In the genomic region with DNA sequence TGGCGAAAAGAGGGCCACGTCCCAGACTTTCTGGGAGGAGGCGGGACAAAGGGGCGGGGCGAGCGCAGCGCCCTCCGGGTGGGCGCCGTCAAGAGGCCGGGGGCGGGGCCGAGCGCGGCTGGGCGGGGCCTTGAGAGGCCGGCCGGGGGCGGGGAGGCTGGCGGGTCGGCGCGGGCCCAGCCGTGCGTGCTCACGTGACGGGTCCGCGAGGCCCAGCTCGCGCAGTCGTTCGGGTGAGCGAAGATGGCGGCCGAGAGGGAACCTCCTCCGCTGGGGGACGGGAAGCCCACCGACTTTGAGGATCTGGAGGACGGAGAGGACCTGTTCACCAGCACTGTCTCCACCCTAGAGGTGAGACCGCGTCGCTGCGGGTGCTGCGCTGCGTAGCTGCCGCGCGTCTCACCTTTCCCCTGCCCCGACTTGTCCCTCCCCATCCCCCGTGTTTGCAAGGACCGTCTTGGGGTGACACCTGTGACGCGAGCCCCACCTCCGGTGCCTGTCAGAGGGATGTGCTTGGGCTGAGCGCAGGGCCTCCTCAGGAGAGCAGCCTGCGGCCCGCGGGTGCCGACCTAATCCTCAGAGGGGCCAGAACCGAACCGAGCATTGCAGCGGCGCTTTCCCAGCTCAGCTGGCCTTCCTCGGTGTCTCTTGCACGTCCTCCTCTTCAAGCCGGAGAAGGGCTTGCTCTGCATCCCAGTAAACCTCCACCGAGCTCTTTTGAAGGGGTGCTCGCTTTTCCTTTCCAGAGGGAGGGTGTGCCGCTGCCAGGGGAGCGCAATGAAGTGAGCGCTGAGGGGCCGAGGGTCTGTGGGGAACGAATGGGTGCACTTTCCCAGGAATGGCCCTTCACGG, we compare ENCODE assay signal across 1 cellular context.
TF ChIP-seq lines count a peak whose summit lies in the region.

SNX2 (plus strand) TSS at position 220 of the 852 bp plus-strand sequence; CDS start at position 244, 24 bp downstream.

TF ChIP-seq in HepG2, 621 proteins besides CTCF, POLR2A, EP300 and RAD21 (continued from another document and continues in another):
- TF ChIP-seq ARID5B (CRISPR knock-in tag; IDR thresholded peaks at IDR 0.05) = peak; percentile 53
- TF ChIP-seq ZIK1 (CRISPR knock-in tag; IDR thresholded peaks at IDR 0.05; ENCODE audit: borderline replicate concordance, low read depth) = peak; percentile 86
- no peak for TF ChIP-seq WIZ (CRISPR knock-in tag; IDR thresholded peaks at IDR 0.05)
- peak; percentile 74 for TF ChIP-seq ZFP91 (CRISPR knock-in tag; IDR thresholded peaks at IDR 0.05; ENCODE audit: borderline replicate concordance)
- 0 out of 2 replicates have a peak, but pooled peaks have one; percentile 4 for TF ChIP-seq IRF2 (CRISPR knock-in tag; IDR thresholded peaks at IDR 0.05)
- TF ChIP-seq, protein P1, sequence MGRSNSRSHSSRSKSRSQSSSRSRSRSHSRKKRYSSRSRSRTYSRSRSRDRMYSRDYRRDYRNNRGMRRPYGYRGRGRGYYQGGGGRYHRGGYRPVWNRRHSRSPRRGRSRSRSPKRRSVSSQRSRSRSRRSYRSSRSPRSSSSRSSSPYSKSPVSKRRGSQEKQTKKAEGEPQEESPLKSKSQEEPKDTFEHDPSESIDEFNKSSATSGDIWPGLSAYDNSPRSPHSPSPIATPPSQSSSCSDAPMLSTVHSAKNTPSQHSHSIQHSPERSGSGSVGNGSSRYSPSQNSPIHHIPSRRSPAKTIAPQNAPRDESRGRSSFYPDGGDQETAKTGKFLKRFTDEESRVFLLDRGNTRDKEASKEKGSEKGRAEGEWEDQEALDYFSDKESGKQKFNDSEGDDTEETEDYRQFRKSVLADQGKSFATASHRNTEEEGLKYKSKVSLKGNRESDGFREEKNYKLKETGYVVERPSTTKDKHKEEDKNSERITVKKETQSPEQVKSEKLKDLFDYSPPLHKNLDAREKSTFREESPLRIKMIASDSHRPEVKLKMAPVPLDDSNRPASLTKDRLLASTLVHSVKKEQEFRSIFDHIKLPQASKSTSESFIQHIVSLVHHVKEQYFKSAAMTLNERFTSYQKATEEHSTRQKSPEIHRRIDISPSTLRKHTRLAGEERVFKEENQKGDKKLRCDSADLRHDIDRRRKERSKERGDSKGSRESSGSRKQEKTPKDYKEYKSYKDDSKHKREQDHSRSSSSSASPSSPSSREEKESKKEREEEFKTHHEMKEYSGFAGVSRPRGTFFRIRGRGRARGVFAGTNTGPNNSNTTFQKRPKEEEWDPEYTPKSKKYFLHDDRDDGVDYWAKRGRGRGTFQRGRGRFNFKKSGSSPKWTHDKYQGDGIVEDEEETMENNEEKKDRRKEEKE (IDR thresholded peaks at IDR 0.05) = no peak
- TF ChIP-seq ZMYM4 (CRISPR knock-in tag; IDR thresholded peaks at IDR 0.05) = peak; percentile 71
- TF ChIP-seq, protein P2, sequence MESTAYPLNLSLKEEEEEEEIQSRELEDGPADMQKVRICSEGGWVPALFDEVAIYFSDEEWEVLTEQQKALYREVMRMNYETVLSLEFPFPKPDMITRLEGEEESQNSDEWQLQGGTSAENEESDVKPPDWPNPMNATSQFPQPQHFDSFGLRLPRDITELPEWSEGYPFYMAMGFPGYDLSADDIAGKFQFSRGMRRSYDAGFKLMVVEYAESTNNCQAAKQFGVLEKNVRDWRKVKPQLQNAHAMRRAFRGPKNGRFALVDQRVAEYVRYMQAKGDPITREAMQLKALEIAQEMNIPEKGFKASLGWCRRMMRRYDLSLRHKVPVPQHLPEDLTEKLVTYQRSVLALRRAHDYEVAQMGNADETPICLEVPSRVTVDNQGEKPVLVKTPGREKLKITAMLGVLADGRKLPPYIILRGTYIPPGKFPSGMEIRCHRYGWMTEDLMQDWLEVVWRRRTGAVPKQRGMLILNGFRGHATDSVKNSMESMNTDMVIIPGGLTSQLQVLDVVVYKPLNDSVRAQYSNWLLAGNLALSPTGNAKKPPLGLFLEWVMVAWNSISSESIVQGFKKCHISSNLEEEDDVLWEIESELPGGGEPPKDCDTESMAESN (CRISPR knock-in tag; conservative IDR thresholded peaks at IDR 0.05) = peak; percentile 63; the same call in 1 of the 2 replicates
- TF ChIP-seq, protein P3, sequence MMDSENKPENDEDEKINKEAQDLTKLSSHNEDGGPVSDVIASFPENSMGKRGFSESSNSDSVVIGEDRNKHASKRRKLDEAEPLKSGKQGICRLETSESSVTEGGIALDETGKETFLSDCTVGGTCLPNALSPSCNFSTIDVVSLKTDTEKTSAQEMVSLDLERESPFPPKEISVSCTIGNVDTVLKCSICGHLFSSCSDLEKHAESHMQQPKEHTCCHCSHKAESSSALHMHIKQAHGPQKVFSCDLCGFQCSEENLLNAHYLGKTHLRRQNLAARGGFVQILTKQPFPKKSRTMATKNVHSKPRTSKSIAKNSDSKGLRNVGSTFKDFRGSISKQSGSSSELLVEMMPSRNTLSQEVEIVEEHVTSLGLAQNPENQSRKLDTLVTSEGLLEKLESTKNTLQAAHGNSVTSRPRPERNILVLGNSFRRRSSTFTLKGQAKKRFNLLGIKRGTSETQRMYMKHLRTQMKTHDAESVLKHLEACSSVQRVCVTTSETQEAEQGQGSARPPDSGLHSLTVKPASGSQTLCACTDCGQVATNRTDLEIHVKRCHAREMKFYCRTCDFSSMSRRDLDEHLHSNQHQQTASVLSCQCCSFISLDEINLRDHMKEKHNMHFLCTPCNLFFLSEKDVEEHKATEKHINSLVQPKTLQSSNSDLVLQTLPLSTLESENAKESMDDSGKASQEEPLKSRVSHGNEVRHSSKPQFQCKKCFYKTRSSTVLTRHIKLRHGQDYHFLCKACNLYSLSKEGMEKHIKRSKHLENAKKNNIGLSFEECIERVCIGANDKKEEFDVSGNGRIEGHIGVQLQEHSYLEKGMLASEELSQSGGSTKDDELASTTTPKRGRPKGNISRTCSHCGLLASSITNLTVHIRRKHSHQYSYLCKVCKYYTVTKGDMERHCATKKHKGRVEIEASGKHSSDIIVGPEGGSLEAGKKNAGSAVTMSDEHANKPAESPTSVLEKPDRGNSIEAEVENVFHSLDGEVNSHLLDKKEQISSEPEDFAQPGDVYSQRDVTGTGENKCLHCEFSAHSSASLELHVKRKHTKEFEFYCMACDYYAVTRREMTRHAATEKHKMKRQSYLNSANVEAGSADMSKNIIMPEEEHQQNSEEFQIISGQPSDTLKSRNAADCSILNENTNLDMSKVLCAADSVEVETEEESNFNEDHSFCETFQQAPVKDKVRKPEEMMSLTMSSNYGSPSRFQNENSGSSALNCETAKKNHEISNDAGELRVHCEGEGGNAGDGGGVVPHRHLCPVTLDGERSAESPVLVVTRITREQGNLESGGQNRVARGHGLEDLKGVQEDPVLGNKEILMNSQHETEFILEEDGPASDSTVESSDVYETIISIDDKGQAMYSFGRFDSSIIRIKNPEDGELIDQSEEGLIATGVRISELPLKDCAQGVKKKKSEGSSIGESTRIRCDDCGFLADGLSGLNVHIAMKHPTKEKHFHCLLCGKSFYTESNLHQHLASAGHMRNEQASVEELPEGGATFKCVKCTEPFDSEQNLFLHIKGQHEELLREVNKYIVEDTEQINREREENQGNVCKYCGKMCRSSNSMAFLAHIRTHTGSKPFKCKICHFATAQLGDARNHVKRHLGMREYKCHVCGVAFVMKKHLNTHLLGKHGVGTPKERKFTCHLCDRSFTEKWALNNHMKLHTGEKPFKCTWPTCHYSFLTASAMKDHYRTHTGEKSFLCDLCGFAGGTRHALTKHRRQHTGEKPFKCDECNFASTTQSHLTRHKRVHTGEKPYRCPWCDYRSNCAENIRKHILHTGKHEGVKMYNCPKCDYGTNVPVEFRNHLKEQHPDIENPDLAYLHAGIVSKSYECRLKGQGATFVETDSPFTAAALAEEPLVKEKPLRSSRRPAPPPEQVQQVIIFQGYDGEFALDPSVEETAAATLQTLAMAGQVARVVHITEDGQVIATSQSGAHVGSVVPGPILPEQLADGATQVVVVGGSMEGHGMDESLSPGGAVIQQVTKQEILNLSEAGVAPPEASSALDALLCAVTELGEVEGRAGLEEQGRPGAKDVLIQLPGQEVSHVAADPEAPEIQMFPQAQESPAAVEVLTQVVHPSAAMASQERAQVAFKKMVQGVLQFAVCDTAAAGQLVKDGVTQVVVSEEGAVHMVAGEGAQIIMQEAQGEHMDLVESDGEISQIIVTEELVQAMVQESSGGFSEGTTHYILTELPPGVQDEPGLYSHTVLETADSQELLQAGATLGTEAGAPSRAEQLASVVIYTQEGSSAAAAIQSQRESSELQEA (CRISPR knock-in tag; IDR thresholded peaks at IDR 0.05; ENCODE audit: not compliant biosample characterization) = peak; percentile 85
- TF ChIP-seq ZNF607 (CRISPR knock-in tag; IDR thresholded peaks at IDR 0.05; ENCODE audit: borderline replicate concordance) = peak; percentile 42; the same call in 1 of the 2 replicates
- 0 out of 2 replicates have a peak, but pooled peaks have one; percentile 9 for TF ChIP-seq MED1 (CRISPR knock-in tag; IDR thresholded peaks at IDR 0.05)
- peak; percentile 91; the same call in 1 of the 2 replicates for TF ChIP-seq ZNF839 (CRISPR knock-in tag; IDR thresholded peaks at IDR 0.05; ENCODE audit: borderline replicate concordance)
- TF ChIP-seq KAT8 (CRISPR knock-in tag; IDR thresholded peaks at IDR 0.05) = peak; percentile 64; the same call in 1 of the 2 replicates
- peak; percentile 74; the same call in 1 of the 2 replicates for TF ChIP-seq RFXAP (CRISPR knock-in tag; IDR thresholded peaks at IDR 0.05; ENCODE audit: borderline replicate concordance)
- peak; percentile 38; the same call in 1 of the 2 replicates for TF ChIP-seq ZFP90 (CRISPR knock-in tag; IDR thresholded peaks at IDR 0.05; ENCODE audit: borderline replicate concordance)
- no peak for TF ChIP-seq LRRFIP1 (CRISPR knock-in tag; conservative IDR thresholded peaks at IDR 0.05)
- TF ChIP-seq ZNF709 (CRISPR knock-in tag; IDR thresholded peaks at IDR 0.05) = peak; percentile 65
- TF ChIP-seq IKZF4 (CRISPR knock-in tag; IDR thresholded peaks at IDR 0.05; ENCODE audit: borderline replicate concordance, low read depth, not compliant biosample characterization) = peak; percentile 26
- TF ChIP-seq PRPF4 (IDR thresholded peaks at IDR 0.05; ENCODE audit: low read depth, low read length, poor library complexity, severe bottlenecking) = no peak
- TF ChIP-seq, protein P4, sequence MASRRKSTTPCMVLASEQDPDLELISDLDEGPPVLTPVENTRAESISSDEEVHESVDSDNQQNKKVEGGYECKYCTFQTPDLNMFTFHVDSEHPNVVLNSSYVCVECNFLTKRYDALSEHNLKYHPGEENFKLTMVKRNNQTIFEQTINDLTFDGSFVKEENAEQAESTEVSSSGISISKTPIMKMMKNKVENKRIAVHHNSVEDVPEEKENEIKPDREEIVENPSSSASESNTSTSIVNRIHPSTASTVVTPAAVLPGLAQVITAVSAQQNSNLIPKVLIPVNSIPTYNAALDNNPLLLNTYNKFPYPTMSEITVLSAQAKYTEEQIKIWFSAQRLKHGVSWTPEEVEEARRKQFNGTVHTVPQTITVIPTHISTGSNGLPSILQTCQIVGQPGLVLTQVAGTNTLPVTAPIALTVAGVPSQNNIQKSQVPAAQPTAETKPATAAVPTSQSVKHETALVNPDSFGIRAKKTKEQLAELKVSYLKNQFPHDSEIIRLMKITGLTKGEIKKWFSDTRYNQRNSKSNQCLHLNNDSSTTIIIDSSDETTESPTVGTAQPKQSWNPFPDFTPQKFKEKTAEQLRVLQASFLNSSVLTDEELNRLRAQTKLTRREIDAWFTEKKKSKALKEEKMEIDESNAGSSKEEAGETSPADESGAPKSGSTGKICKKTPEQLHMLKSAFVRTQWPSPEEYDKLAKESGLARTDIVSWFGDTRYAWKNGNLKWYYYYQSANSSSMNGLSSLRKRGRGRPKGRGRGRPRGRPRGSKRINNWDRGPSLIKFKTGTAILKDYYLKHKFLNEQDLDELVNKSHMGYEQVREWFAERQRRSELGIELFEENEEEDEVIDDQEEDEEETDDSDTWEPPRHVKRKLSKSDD (CRISPR knock-in tag; IDR thresholded peaks at IDR 0.05; ENCODE audit: low read depth) = peak; percentile 89; the same call in 1 of the 2 replicates
